In genomic region chr22:24033731-24034130, GRCh38 we compare ENCODE assay signal across 31 cellular contexts. TPM values are rescaled to one million over a fixed set of nuclear protein-coding genes. Genes with fewer than 3 reads are reported as not detected.
"Had no signal": no experiment of that assay in that cellular context is flagged by ENCODE, and none has a peak within 500 bp of the region (broad histone marks: within the 10 kb centered on the region; RNA-seq: fewer than 3 reads in every experiment).

No MANE protein-coding gene starts in this region.

- ATAC-seq: activated T-cell treated with anti-CD3 and anti-CD28 coated beads, Interleukin-2, amount 50 U/mL, for 72 hours; gastrocnemius medialis; left cardiac atrium; left ventricle myocardium superior; right cardiac atrium had no signal

- H3K27ac Mint-ChIP-seq: activated naive CD4-positive, alpha-beta T cell treated with anti-CD3 and anti-CD28 coated beads for 36 hours; activated naive CD8-positive, alpha-beta T cell treated with anti-CD3 and anti-CD28 coated beads for 36 hours; activated T-cell treated with anti-CD3 and anti-CD28 coated beads, Interleukin-2, amount 50 U/mL, for 72 hours had no signal

- H3K9me3 ChIP-seq: ascending aorta, esophagus squamous epithelium, gastrocnemius medialis, spleen, tibial nerve had no signal

- H3K4me3 Mint-ChIP-seq: activated naive CD4-positive, alpha-beta T cell treated with anti-CD3 and anti-CD28 coated beads for 36 hours; activated naive CD8-positive, alpha-beta T cell treated with anti-CD3 and anti-CD28 coated beads for 36 hours; activated T-cell treated with anti-CD3 and anti-CD28 coated beads, Interleukin-2, amount 50 U/mL, for 72 hours; brain; naive B cell had no signal

- H3K27me3 ChIP-seq: ascending aorta, cardiac muscle cell, esophagus squamous epithelium, gastrocnemius medialis, hepatocyte, spleen, tibial nerve had no signal

- H3K27me3 Mint-ChIP-seq: activated naive CD8-positive, alpha-beta T cell treated with anti-CD3 and anti-CD28 coated beads for 36 hours; brain; naive B cell had no signal

- H3K27ac ChIP-seq: ascending aorta, cardiac muscle cell, esophagus squamous epithelium, gastrocnemius medialis, hepatocyte, spleen, tibial nerve, VCaP had no signal

- H3K4me1 ChIP-seq: ascending aorta, tibial nerve had no signal

- H3K4me3 ChIP-seq: ascending aorta, cardiac muscle cell, esophagus squamous epithelium, gastrocnemius medialis, hepatocyte, spleen, tibial nerve had no signal

- DNase-seq: activated CD4-positive, alpha-beta T cell treated with anti-CD3 and anti-CD28 coated beads for 4 hours; activated CD4-positive, alpha-beta T cell treated with anti-CD3 and anti-CD28 coated beads, Interleukin-2, amount 50 U/mL, for 4 hours; activated effector memory CD4-positive, alpha-beta T cell treated with anti-CD3 and anti-CD28 coated beads, Interleukin-2, amount 50 U/mL, for 16 hours; activated naive CD4-positive, alpha-beta T cell treated with anti-CD3 and anti-CD28 coated beads for 36 hours; activated naive CD8-positive, alpha-beta T cell treated with anti-CD3 and anti-CD28 coated beads for 36 hours; activated T-cell treated with anti-CD3 and anti-CD28 coated beads for 4 hours; activated T-cell treated with anti-CD3 and anti-CD28 coated beads, Interleukin-2, amount 50 U/mL, for 72 hours; cortex of kidney; esophagus squamous epithelium; gastrocnemius medialis; glutamatergic neuron; islet precursor cell; left cardiac atrium; left ventricle myocardium superior; mammary epithelial cell; naive B cell; occipital lobe; right cardiac atrium; spleen; stimulated activated naive CD4-positive, alpha-beta T cell treated with Interleukin-2 at 50 U/mL for 16 hours; T-helper 9 cell had no signal

- H3K9me3 Mint-ChIP-seq: activated naive CD4-positive, alpha-beta T cell treated with anti-CD3 and anti-CD28 coated beads for 36 hours; activated T-cell treated with anti-CD3 and anti-CD28 coated beads, Interleukin-2, amount 50 U/mL, for 72 hours; brain; naive B cell had no signal

RNA-seq across cellular contexts. Expression of gene GSTT4, which starts 28.5 kb away (rescaled TPM):
- total RNA-seq: activated naive CD4-positive, alpha-beta T cell treated with anti-CD3 and anti-CD28 coated beads for 36 hours; activated naive CD8-positive, alpha-beta T cell treated with anti-CD3 and anti-CD28 coated beads for 36 hours; activated T-cell treated with anti-CD3 and anti-CD28 coated beads, Interleukin-2, amount 50 U/mL, for 72 hours; ascending aorta; cardiac muscle cell; chondrocyte; esophagus squamous epithelium; gastrocnemius medialis; hepatocyte; left cardiac atrium; left ventricle myocardium superior; mammary epithelial cell; occipital lobe; right cardiac atrium; spleen; T-helper 1 cell treated with Interleukin-12 subunit alpha and Interleukin-12 subunit beta and Interleukin-4 antibody, amounts not matched to agents 30 ng/mL and 1 ng/mL, for 36 hours; temporal lobe; tibial nerve; ureter had no signal

RNA-seq across cellular contexts. Expression of gene GSTT2, which starts 53.8 kb away (rescaled TPM):
- total RNA-seq: activated naive CD4-positive, alpha-beta T cell treated with anti-CD3 and anti-CD28 coated beads for 36 hours; activated naive CD8-positive, alpha-beta T cell treated with anti-CD3 and anti-CD28 coated beads for 36 hours; activated T-cell treated with anti-CD3 and anti-CD28 coated beads, Interleukin-2, amount 50 U/mL, for 72 hours; ascending aorta; chondrocyte; esophagus squamous epithelium; hepatocyte; occipital lobe; right cardiac atrium; T-helper 1 cell treated with Interleukin-12 subunit alpha and Interleukin-12 subunit beta and Interleukin-4 antibody, amounts not matched to agents 30 ng/mL and 1 ng/mL, for 36 hours; temporal lobe had no signal
